Comparison of ENCODE assay signal across 21 cellular contexts in genomic region chr11:108752297-108752751, GRCh38.
DNase-seq lines count a peak whose midpoint lies in the region; ATAC-seq and TF ChIP-seq lines count a peak whose summit lies in the region.
"Had no signal": no experiment of that assay in that cellular context is flagged by ENCODE, and none has a peak within 500 bp of the region (broad histone marks: within the 10 kb centered on the region; RNA-seq: fewer than 3 reads in every experiment).

No MANE protein-coding gene starts in this region.

- no peaks in the 10 kb centered on the region for H3K27me3 ChIP-seq in neural cell (ENCODE audit: insufficient read depth, low read depth, low read length)
- H3K27me3 ChIP-seq: breast epithelium, ovary had no signal

- no peak for TF ChIP-seq RAD21 in neural cell (conservative IDR thresholded peaks at IDR 0.05)

- intact Hi-C loops in activated CD4-positive, alpha-beta T cell treated with anti-CD3 and anti-CD28 coated beads for 36 hours (cut with DNase I, micrococcal nuclease), result loop anchor here (1.0 kb wide), 1 partner anchor 19 kb away; no protein-coding TSS in a partner anchor

- H3K36me3 Mint-ChIP-seq in activated CD4-positive, alpha-beta T cell treated with anti-CD3 and anti-CD28 coated beads for 36 hours (ENCODE audit: low read depth), result peaks cover 10% of the 10 kb centered on the region
- peaks cover 4 to 18% of the 10 kb centered on the region in 2 donors for H3K36me3 Mint-ChIP-seq in stimulated activated naive B cell treated with anti-CD40 and anti-IgM and Interleukin-4, amounts not matched to agents 10 μg/mL and 1 μg/mL and 100 μg/mL, for 72 hours

- H3K4me2 ChIP-seq in neural cell (ENCODE audit: low read length), result no peak overlapping the region

- peaks cover 42% of the 10 kb centered on the region for H3K4me1 Mint-ChIP-seq in activated CD4-positive, alpha-beta T cell treated with anti-CD3 and anti-CD28 coated beads for 36 hours
- H3K4me1 Mint-ChIP-seq in stimulated activated naive B cell treated with anti-CD40 and anti-IgM and Interleukin-4, amounts not matched to agents 10 μg/mL and 1 μg/mL and 100 μg/mL, for 72 hours, result peaks cover 27 to 50% of the 10 kb centered on the region in 2 donors

- H2AFZ ChIP-seq in neural cell (ENCODE audit: low read depth, low read length), result no peak overlapping the region

- H3K9me2 ChIP-seq in neural cell (ENCODE audit: insufficient read depth, low read length), result no peaks in the 10 kb centered on the region

- no peak overlapping the region for H3K4me3 Mint-ChIP-seq in activated CD4-positive, alpha-beta T cell treated with anti-CD3 and anti-CD28 coated beads for 36 hours
- no peak overlapping the region for H3K4me3 Mint-ChIP-seq in stimulated activated naive B cell treated with anti-CD40 and anti-IgM and Interleukin-4, amounts not matched to agents 10 μg/mL and 1 μg/mL and 100 μg/mL, for 72 hours

- no peaks in the 10 kb centered on the region for H3K79me2 ChIP-seq in neural cell (replicated peaks; ENCODE audit: insufficient read depth, low read length)

- no peak overlapping the region for H3K27ac ChIP-seq in neural cell (ENCODE audit: low read length)
- H3K27ac ChIP-seq: breast epithelium, coronary artery, ovary had no signal

- no peak for DNase-seq in activated CD4-positive, alpha-beta T cell treated with anti-CD3 and anti-CD28 coated beads for 36 hours
- DNase-seq in activated CD4-positive, alpha-beta T cell treated with anti-CD3 and anti-CD28 coated beads for 4 hours, result no peak
- peak; percentile 9 for DNase-seq in SK-N-DZ (ENCODE audit: low spot score)
- DNase-seq in stimulated activated naive B cell treated with anti-CD40 and anti-IgM and Interleukin-4, amounts not matched to agents 10 μg/mL and 1 μg/mL and 100 μg/mL, for 72 hours, result no peak
- DNase-seq in NK-92 treated with Interleukin-12 subunit alpha and Interleukin-12 subunit beta, amount 100 ng/mL, for 24 hours (lab: John Stamatoyannopoulos, UW), result no peak
- DNase-seq: activated effector memory CD4-positive, alpha-beta T cell treated with Interleukin-2 at 50 U/mL for 16 hours; AML-193; GF-D8; H7; naive B cell; NCI-H187; NCI-H2227 treated with DMSO at 0.1 percent for 48 hours; NCI-H748 treated with DMSO at 0.1 percent for 48 hours; ovary; right cardiac atrium had no signal

- ATAC-seq in activated CD4-positive, alpha-beta T cell treated with anti-CD3 and anti-CD28 coated beads for 36 hours, result peak; percentile 79
- peak; percentile 36 for ATAC-seq in GM21619 (IDR thresholded peaks at IDR 0.05; ENCODE audit: unreplicated experiment)
- ATAC-seq in esophagus mucosa, result no peak
- ATAC-seq in stimulated activated naive B cell treated with anti-CD40 and anti-IgM and Interleukin-4, amounts not matched to agents 10 μg/mL and 1 μg/mL and 100 μg/mL, for 72 hours (replicated peaks), result no peak
- ATAC-seq: K562, right cardiac atrium had no signal

- no peaks in the 10 kb centered on the region for H3K27me3 Mint-ChIP-seq in activated CD4-positive, alpha-beta T cell treated with anti-CD3 and anti-CD28 coated beads for 36 hours
- H3K27me3 Mint-ChIP-seq in stimulated activated naive B cell treated with anti-CD40 and anti-IgM and Interleukin-4, amounts not matched to agents 10 μg/mL and 1 μg/mL and 100 μg/mL, for 72 hours, result no peaks in the 10 kb centered on the region
- H3K27me3 Mint-ChIP-seq: naive B cell had no signal

- H4K20me1 ChIP-seq in neural cell (ENCODE audit: insufficient read depth), result no peaks in the 10 kb centered on the region

- TF ChIP-seq EP300 in neural cell (conservative IDR thresholded peaks at IDR 0.05; ENCODE audit: poor library complexity, severe bottlenecking), result peak; percentile 47

- H3K9me3 Mint-ChIP-seq in activated CD4-positive, alpha-beta T cell treated with anti-CD3 and anti-CD28 coated beads for 36 hours (ENCODE audit: low read depth), result no peaks in the 10 kb centered on the region
- no peaks in the 10 kb centered on the region for H3K9me3 Mint-ChIP-seq in stimulated activated naive B cell treated with anti-CD40 and anti-IgM and Interleukin-4, amounts not matched to agents 10 μg/mL and 1 μg/mL and 100 μg/mL, for 72 hours

- no peaks in the 10 kb centered on the region for H3K36me3 ChIP-seq in neural cell (ENCODE audit: insufficient read depth, low read length)
- H3K36me3 ChIP-seq: breast epithelium, ovary had no signal

- H3K4me3 ChIP-seq in neural cell (ENCODE audit: low read length), result no peak overlapping the region
- H3K4me3 ChIP-seq: breast epithelium, coronary artery, K562, ovary had no signal

- no peaks in the 10 kb centered on the region for H3F3A ChIP-seq in neural cell (ENCODE audit: insufficient read depth, low read length, poor library complexity, severe bottlenecking)

- no peak overlapping the region for H3K9ac ChIP-seq in neural cell (ENCODE audit: low read length)

- H3K27ac Mint-ChIP-seq in activated CD4-positive, alpha-beta T cell treated with anti-CD3 and anti-CD28 coated beads for 36 hours, result peak overlapping the region; percentile 48
- no peak overlapping the region for H3K27ac Mint-ChIP-seq in stimulated activated naive B cell treated with anti-CD40 and anti-IgM and Interleukin-4, amounts not matched to agents 10 μg/mL and 1 μg/mL and 100 μg/mL, for 72 hours

- no peaks in the 10 kb centered on the region for H3K9me3 ChIP-seq in neural cell (ENCODE audit: low read length)
- H3K9me3 ChIP-seq: breast epithelium, ovary had no signal

- POLR2A ChIA-PET in activated CD4-positive, alpha-beta T cell treated with anti-CD3 and anti-CD28 coated beads for 36 hours (lab: Charles Lee), result interaction anchor here (0.9 to 1.0 kb wide), 2 partner anchors 18 to 19 kb away, joined by 3 read pairs; no protein-coding TSS in a partner anchor

- CTCF ChIA-PET in activated CD4-positive, alpha-beta T cell treated with anti-CD3 and anti-CD28 coated beads for 36 hours (lab: Charles Lee), result interaction anchor here (1.3 to 1.5 kb wide), 2 partner anchors 13 to 19 kb away, joined by 3 to 11 read pairs; no protein-coding TSS in a partner anchor

- no peak for TF ChIP-seq CTCF in neural cell (IDR thresholded peaks at IDR 0.05; ENCODE audit: poor library complexity, severe bottlenecking)

TF ChIP-seq in neural cell, 6 proteins besides CTCF, POLR2A, EP300 and RAD21:
- no peak for TF ChIP-seq POLR2AphosphoS5 (IDR thresholded peaks at IDR 0.05)
- no peak for TF ChIP-seq SMC3 (conservative IDR thresholded peaks at IDR 0.05; ENCODE audit: poor library complexity)
- no peak for TF ChIP-seq EZH2 (IDR thresholded peaks at IDR 0.05; ENCODE audit: borderline replicate concordance, insufficient read depth, low read length, poor library complexity, severe bottlenecking)

Comparison
In these comparisons a context has a peak if more than half of its experiments do, and no peak if none do; other contexts are left out.
1. ATAC-seq: peak in activated CD4-positive, alpha-beta T cell treated with anti-CD3 and anti-CD28 coated beads for 36 hours (single experiment) and GM21619 (single experiment); none in esophagus mucosa (single experiment) and stimulated activated naive B cell treated with anti-CD40 and anti-IgM and Interleukin-4, amounts not matched to agents 10 μg/mL and 1 μg/mL and 100 μg/mL, for 72 hours (0 of 2).